22 cellular contexts compared by ENCODE assay signal in the genomic region with DNA sequence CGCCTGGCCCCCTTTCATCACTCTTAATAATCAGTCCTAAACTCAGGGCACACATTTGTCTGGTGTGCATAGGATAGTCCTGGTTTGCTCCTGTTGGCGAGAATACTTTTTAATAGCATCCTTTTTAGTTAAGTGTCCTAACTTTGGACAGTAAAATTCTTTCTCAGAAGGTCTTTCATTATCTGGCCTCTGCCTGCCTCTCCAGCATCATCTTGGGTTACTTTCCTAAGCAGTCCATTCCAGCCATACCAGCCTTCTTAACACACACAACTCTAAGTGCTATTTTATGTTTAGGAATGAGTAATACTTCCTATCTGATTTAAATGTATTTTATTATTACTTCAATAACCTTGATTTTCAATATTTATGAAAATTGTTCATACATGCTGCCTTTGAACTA.
DNase-seq lines count a peak whose midpoint lies in the region; ATAC-seq, FAIRE-seq and TF ChIP-seq lines count a peak whose summit lies in the region.
"Had no signal": no experiment of that assay in that cellular context is flagged by ENCODE, and none has a peak within 500 bp of the region (broad histone marks: within the 10 kb centered on the region; RNA-seq: fewer than 3 reads in every experiment).

No MANE protein-coding gene starts in this region.

- ATAC-seq in GM21447 (IDR thresholded peaks at IDR 0.05; ENCODE audit: unreplicated experiment): no peak

- H3K4me1 ChIP-seq in osteoblast (ENCODE audit: insufficient read depth, low read length): no peaks in the 10 kb centered on the region
- H3K4me1 ChIP-seq: BE2C had no signal

- no peaks in the 10 kb centered on the region for H3K9me3 ChIP-seq in osteoblast (ENCODE audit: low read depth, low read length)
- H3K9me3 ChIP-seq: BE2C had no signal

- H3K36me3 Mint-ChIP-seq in HFFc6 (ENCODE audit: low read depth) (peaks cover under 1% of the 10 kb centered on the region; the same call in 1 of the 2 replicates), chondrocyte (ENCODE audit: low read depth) (no peaks in the 10 kb centered on the region)

- H3K27ac Mint-ChIP-seq in HFFc6 (no peak overlapping the region), chondrocyte (ENCODE audit: unreplicated experiment) (peak overlapping the region; percentile 49)

- H3K4me2 ChIP-seq in osteoblast (ENCODE audit: insufficient read depth, low read length): no peak overlapping the region
- H3K4me2 ChIP-seq: PC-9 had no signal

- no peaks in the 10 kb centered on the region for H3K36me3 ChIP-seq in osteoblast (ENCODE audit: insufficient read depth, low read length)
- H3K36me3 ChIP-seq: BE2C had no signal

- H3K27ac ChIP-seq in osteoblast (ENCODE audit: low read depth, low read length): no peak overlapping the region
- H3K27ac ChIP-seq: PC-9, RWPE1 had no signal

- H4K20me1 ChIP-seq in osteoblast (ENCODE audit: insufficient read depth, low read length): no peaks in the 10 kb centered on the region

- H3K27me3 ChIP-seq in osteoblast (ENCODE audit: insufficient read depth, low read length): peaks cover 24% of the 10 kb centered on the region
- H3K27me3 ChIP-seq: BE2C had no signal

- TF ChIP-seq CTCF in AG10803 (conservative IDR thresholded peaks at IDR 0.05; ENCODE audit: low read length): no peak
- no peak for TF ChIP-seq CTCF in HFFc6 (IDR thresholded peaks at IDR 0.05)
- no peak for TF ChIP-seq CTCF in chondrocyte (IDR thresholded peaks at IDR 0.05)
- TF ChIP-seq CTCF in osteoblast (IDR thresholded peaks at IDR 0.05; ENCODE audit: extremely low read depth, low read depth, low read length): no peak

- H3K79me2 ChIP-seq in osteoblast (ENCODE audit: insufficient read depth, low read length): no peaks in the 10 kb centered on the region

- H2AFZ ChIP-seq in osteoblast (ENCODE audit: low read length): no peak overlapping the region
- H2AFZ ChIP-seq: PC-9 had no signal

- H3K4me3 ChIP-seq in AG10803 (ENCODE audit: low read length) (no peak overlapping the region), osteoblast (ENCODE audit: insufficient read depth, low read length) (no peak overlapping the region)
- H3K4me3 ChIP-seq: PC-9 had no signal

- H3K9me3 Mint-ChIP-seq in HFFc6 (peaks cover under 1% of the 10 kb centered on the region; the same call in 1 of the 2 replicates), chondrocyte (ENCODE audit: low read depth) (peaks cover 5% of the 10 kb centered on the region)

- H3K4me1 Mint-ChIP-seq in HFFc6 (ENCODE audit: low read depth) (peaks cover 7% of the 10 kb centered on the region), chondrocyte (ENCODE audit: low read depth) (peaks cover 5% of the 10 kb centered on the region)

- peak; percentile 10 for DNase-seq in AG10803 (ENCODE audit: low read depth)
- DNase-seq in HFFc6: peak; percentile 22
- DNase-seq in chondrocyte (ENCODE audit: low spot score): no peak
- DNase-seq in osteoblast (ENCODE audit: insufficient read length, low spot score, missing footprints): peak; percentile 70
- no peak for DNase-seq in HTR-8/SVneo (ENCODE audit: insufficient read length, low spot score)
- DNase-seq in NCI-H345 treated with DMSO at 0.1 percent for 48 hours (lab: John Stamatoyannopoulos, UW; ENCODE audit: unreplicated experiment): no peak
- DNase-seq: BE2C, DMS79, GOT3, HCEC 1CT, Kasumi-1, NCI-H1417, NCI-H187, NCI-H510A, NCI-H748 treated with DMSO at 0.1 percent for 48 hours, PC-9, SIG-M5, T-helper 1 cell had no signal

- FAIRE-seq in HTR-8/SVneo (lab: Jason Lieb, UNC): no peak
- FAIRE-seq: A204.1, GM12891 had no signal

- H3K4me3 Mint-ChIP-seq in HFFc6 (no peak overlapping the region), chondrocyte (ENCODE audit: unreplicated experiment) (no peak overlapping the region)

- H3K27me3 Mint-ChIP-seq in HFFc6 (ENCODE audit: insufficient read depth): peaks cover 24% of the 10 kb centered on the region
- H3K27me3 Mint-ChIP-seq in chondrocyte (ENCODE audit: low read depth): peaks cover 7% of the 10 kb centered on the region

Comparison
In these comparisons a context has a peak if more than half of its experiments do, and no peak if none do; other contexts are left out.
1. DNase-seq: peak in AG10803 (single experiment), HFFc6 (single experiment) and osteoblast (single experiment); none in chondrocyte (single experiment), HTR-8/SVneo (single experiment) and NCI-H345 treated with DMSO at 0.1 percent for 48 hours (single experiment).